Comparison of ENCODE assay signal across 7 cellular contexts in the genomic region with DNA sequence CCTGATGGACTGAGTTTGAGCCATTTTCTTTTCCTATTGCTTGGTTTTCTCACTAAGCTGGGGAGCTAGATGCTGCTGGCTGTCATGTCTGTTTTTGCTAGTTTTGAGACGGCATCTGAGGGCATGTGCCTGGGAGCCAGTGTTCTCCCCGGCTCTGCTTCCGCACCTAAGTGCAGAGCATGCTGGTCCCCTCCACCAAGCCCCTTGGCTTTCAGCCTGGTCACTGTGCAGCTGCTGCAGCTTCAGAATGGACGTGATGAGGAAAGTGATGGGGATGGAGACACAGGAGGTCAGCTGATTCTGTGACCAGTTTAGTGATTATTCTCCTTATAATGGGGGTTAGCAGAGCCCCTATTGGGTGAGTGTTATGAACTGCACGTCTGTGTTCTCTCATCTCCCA. TPM values are rescaled to one million over a fixed set of nuclear protein-coding genes. Genes with fewer than 3 reads are reported as not detected.
"Had no signal": no experiment of that assay in that cellular context is flagged by ENCODE, and none has a peak within 500 bp of the region (broad histone marks: within the 10 kb centered on the region; RNA-seq: fewer than 3 reads in every experiment).

No MANE protein-coding gene starts in this region.

- H3K27ac ChIP-seq: HL-60 had no signal

- ATAC-seq: HepG2, K562 had no signal

- H3K4me3 ChIP-seq: K562 had no signal

- DNase-seq: IMR-90, KBM-7 had no signal

RNA-seq across cellular contexts. Expression of a gene that starts 28.5 kb away (rescaled TPM):
- total RNA-seq: HT-29, HT1080, IMR-90 had no signal
